Comparison of ENCODE assay signal across 8 cellular contexts in the genomic region with DNA sequence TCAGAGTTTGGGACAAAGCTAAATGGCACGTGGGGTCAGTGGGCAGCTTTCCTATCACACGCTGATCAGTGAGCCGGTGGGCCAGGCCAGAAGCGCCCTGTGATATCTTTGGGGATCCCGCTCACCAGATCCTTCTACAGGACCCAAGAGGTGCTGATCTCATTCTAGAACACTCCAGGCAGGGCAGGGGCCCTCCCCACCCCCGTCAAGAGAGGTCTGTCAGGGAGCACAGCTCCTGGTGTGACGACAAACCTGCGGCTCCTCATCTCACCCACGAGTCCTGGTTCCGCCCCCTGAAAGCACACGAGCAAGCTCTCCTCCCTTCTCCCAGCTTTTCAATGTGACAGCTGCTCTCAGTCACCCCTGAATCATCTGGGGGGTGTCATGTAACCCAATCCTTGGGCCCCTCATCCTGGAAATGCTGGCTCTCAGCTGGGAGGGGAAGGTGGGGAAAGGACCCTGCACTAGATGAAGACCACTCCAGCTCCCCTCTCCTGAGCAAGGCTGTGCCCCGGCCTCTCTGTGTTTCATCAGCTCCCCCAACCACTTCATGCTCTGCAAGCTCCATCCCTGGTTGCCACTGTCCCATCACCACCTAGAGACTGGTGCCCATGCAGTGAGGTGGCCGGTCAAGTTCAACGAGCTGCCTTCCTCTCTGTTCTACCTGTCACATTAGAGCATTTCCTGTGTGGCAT. TPM values are rescaled to one million over a fixed set of nuclear protein-coding genes. Genes with fewer than 3 reads are reported as not detected.
DNase-seq lines count a peak whose midpoint lies in the region; ATAC-seq and TF ChIP-seq lines count a peak whose summit lies in the region.

No MANE protein-coding gene starts in this region.

- H3K4me1 Mint-ChIP-seq in endothelial cell (ENCODE audit: unreplicated experiment) = peaks cover 14% of the 10 kb centered on the region

- DNase-seq in T-helper 2 cell = peak in 3 of 5 experiments; percentile 38 to 59 (median 45)
- no peak for DNase-seq in endothelial cell (ENCODE audit: low spot score)
- no peak for DNase-seq in SJCRH30
- DNase-seq in cerebellum (ENCODE audit: low spot score) = no peak
- no peak for DNase-seq in SHP77 treated with DMSO at 0.1 percent for 48 hours (lab: John Stamatoyannopoulos, UW)

- peaks cover 12% of the 10 kb centered on the region for H3K27me3 Mint-ChIP-seq in endothelial cell (ENCODE audit: unreplicated experiment)

- H3K36me3 ChIP-seq in skeletal muscle tissue (ENCODE audit: control insufficient read depth in 3 of 3, insufficient read depth in 3 of 3, low read length in 3 of 3) = peaks cover 5 to 19% (median 11%) of the 10 kb centered on the region in 3 donors
- H3K36me3 ChIP-seq in SJCRH30 = peaks cover 16% of the 10 kb centered on the region

- H3K27ac ChIP-seq in skeletal muscle tissue (ENCODE audit: low read depth, low read length) (peak overlapping the region; percentile 83), SJCRH30 (no peak overlapping the region)

- H3K4me3 Mint-ChIP-seq in endothelial cell (ENCODE audit: unreplicated experiment) = peak overlapping the region; percentile 83

- no peaks in the 10 kb centered on the region for H3K27me3 ChIP-seq in skeletal muscle tissue (ENCODE audit: control insufficient read depth in 3 of 3, insufficient read depth in 3 of 3, low read length in 3 of 3)
- no peaks in the 10 kb centered on the region for H3K27me3 ChIP-seq in SJCRH30

- peaks cover 3% of the 10 kb centered on the region for H3K36me3 Mint-ChIP-seq in endothelial cell (ENCODE audit: low read depth, unreplicated experiment)

- no peak for ATAC-seq in HG03025 (IDR thresholded peaks at IDR 0.05; ENCODE audit: low FRiP score, unreplicated experiment)

- no peaks in the 10 kb centered on the region for H3K9me3 Mint-ChIP-seq in endothelial cell (ENCODE audit: unreplicated experiment)

- peak overlapping the region in 2 of 3 donors; percentile 73 to 81 for H3K9ac ChIP-seq in skeletal muscle tissue (ENCODE audit: low read depth in 1 of 3, low read length in 3 of 3)

- H3K9me3 ChIP-seq in skeletal muscle tissue (ENCODE audit: control insufficient read depth in 3 of 3, low read length in 3 of 3) (no peaks in the 10 kb centered on the region), SJCRH30 (replicated peaks) (no peaks in the 10 kb centered on the region)

- H3K4me3 ChIP-seq in GM12875 (ENCODE audit: low read depth, low read length) (peak overlapping the region; percentile 100), skeletal muscle tissue (ENCODE audit: low read length in 3 of 3) (peak overlapping the region; percentile 54 to 93 (median 59)), SJCRH30 (no peak overlapping the region)

- no peak for TF ChIP-seq CTCF in GM12875 (IDR thresholded peaks at IDR 0.05; ENCODE audit: borderline replicate concordance, insufficient read depth, low read depth, low read length)
- no peak for TF ChIP-seq CTCF in endothelial cell (IDR thresholded peaks at IDR 0.05; ENCODE audit: unreplicated experiment)

- peak overlapping the region; percentile 78 for H3K27ac Mint-ChIP-seq in endothelial cell (ENCODE audit: unreplicated experiment)

- H3K4me1 ChIP-seq in skeletal muscle tissue (ENCODE audit: control insufficient read depth in 3 of 3, insufficient read depth in 3 of 3, low read length in 3 of 3) (peaks cover 52 to 65% (median 54%) of the 10 kb centered on the region in 3 donors), SJCRH30 (peaks cover 5% of the 10 kb centered on the region)

RNA-seq across cellular contexts. Expression of a gene that starts 4.6 kb away (rescaled TPM):
- total RNA-seq in endothelial cell (ENCODE audit: unreplicated experiment) (74.6 TPM), skeletal muscle tissue (9.4 TPM), cerebellum (20.0 TPM)
- 55.6 and 56.9 TPM in 2 replicates for total RNA-seq in SJCRH30 (2014; rRNA removed; shearing (Covaris generic))

RNA-seq across cellular contexts. Expression of a gene that starts 5.6 kb away (rescaled TPM):
- total RNA-seq in endothelial cell (ENCODE audit: unreplicated experiment) (12.0 TPM), skeletal muscle tissue (2.1 TPM), cerebellum (1.3 TPM)
- total RNA-seq in SJCRH30 (2014; rRNA removed; shearing (Covaris generic)) = 0.97 and 1.7 TPM in 2 replicates

RNA-seq across cellular contexts. Expression of a gene that starts 22.5 kb away (rescaled TPM):
- 19.3 TPM for total RNA-seq in endothelial cell (ENCODE audit: unreplicated experiment)
- total RNA-seq in skeletal muscle tissue = 5.7 TPM
- total RNA-seq in SJCRH30 (2014; rRNA removed; shearing (Covaris generic)) = 0.18 TPM in 1 of 2 replicates, not detected in the other
- total RNA-seq in cerebellum = 2.6 TPM

RNA-seq across cellular contexts. Expression of a gene that starts 32.2 kb away (rescaled TPM):
- total RNA-seq in endothelial cell (ENCODE audit: unreplicated experiment) = 85.5 TPM
- total RNA-seq in skeletal muscle tissue = 13.6 TPM
- 58.6 and 69.6 TPM in 2 replicates for total RNA-seq in SJCRH30 (2014; rRNA removed; shearing (Covaris generic))
- total RNA-seq in cerebellum = 21.6 TPM

RNA-seq across cellular contexts. Expression of a gene that starts 40.9 kb away (rescaled TPM):
- 72.2 TPM for total RNA-seq in endothelial cell (ENCODE audit: unreplicated experiment)
- total RNA-seq in skeletal muscle tissue = 25.1 TPM
- total RNA-seq in SJCRH30 (2014; rRNA removed; shearing (Covaris generic)) = 7.7 and 8.2 TPM in 2 replicates
- 9.3 TPM for total RNA-seq in cerebellum

Comparison
In these comparisons a context has a peak if more than half of its experiments do, and no peak if none do; other contexts are left out.
1. DNase-seq: peak in T-helper 2 cell (3 of 5); none in endothelial cell (single experiment), SJCRH30 (0 of 2), cerebellum (single experiment) and SHP77 treated with DMSO at 0.1 percent for 48 hours (single experiment).